8 cellular contexts compared by ENCODE assay signal in genomic region chr6:43635387-43636311, GRCh38. TPM values are rescaled to one million over a fixed set of nuclear protein-coding genes. Genes with fewer than 3 reads are reported as not detected.
DNase-seq lines count a peak whose midpoint lies in the region; ATAC-seq and TF ChIP-seq lines count a peak whose summit lies in the region.

Gene MAD2L1BP, plus strand, starts transcription at chr6:43635840. Its CDS starts 36 bp downstream, at chr6:43635876.

- no peak for TF ChIP-seq CTCF in RWPE1 (conservative IDR thresholded peaks at IDR 0.05; ENCODE audit: low read depth)

- H3K4me1 ChIP-seq in GM23248 (ENCODE audit: insufficient read depth): peaks cover 12% of the 10 kb centered on the region
- H3K4me1 ChIP-seq in naive thymus-derived CD4-positive, alpha-beta T cell (ENCODE audit: control insufficient read depth in 2 of 2, insufficient read depth in 2 of 2, low read length in 2 of 2): peaks cover 28 to 30% of the 10 kb centered on the region in 2 donors

- peaks cover 28% of the 10 kb centered on the region for H3K36me3 Mint-ChIP-seq in activated T-helper 1 cell treated with anti-CD3 and anti-CD28 coated beads, Interleukin-12 subunit alpha, Interleukin-12 subunit beta, Interleukin-2, Interleukin-4 antibody, amounts not matched to agents 30 ng/mL and 10 ng/mL and 1 ng/mL, durations not matched to agents 14 hours and 24 hours and 36 hours (ENCODE audit: low read depth)
- peaks cover 12 to 30% (median 19%) of the 10 kb centered on the region in 5 donors for H3K36me3 Mint-ChIP-seq in naive thymus-derived CD4-positive, alpha-beta T cell
- H3K36me3 Mint-ChIP-seq in stimulated activated memory B cell treated with anti-CD40 and anti-IgM and Interleukin-4, amounts not matched to agents 10 μg/mL and 1 μg/mL and 100 μg/mL, for 72 hours: peaks cover 27% of the 10 kb centered on the region

- peak within 1 kb of the TSS; percentile 94 for H3K4me3 Mint-ChIP-seq in activated T-helper 1 cell treated with anti-CD3 and anti-CD28 coated beads, Interleukin-12 subunit alpha, Interleukin-12 subunit beta, Interleukin-2, Interleukin-4 antibody, amounts not matched to agents 30 ng/mL and 10 ng/mL and 1 ng/mL, durations not matched to agents 14 hours and 24 hours and 36 hours
- H3K4me3 Mint-ChIP-seq in naive thymus-derived CD4-positive, alpha-beta T cell: peak within 1 kb of the TSS; percentile 92 to 100 (median 99)
- H3K4me3 Mint-ChIP-seq in stimulated activated memory B cell treated with anti-CD40 and anti-IgM and Interleukin-4, amounts not matched to agents 10 μg/mL and 1 μg/mL and 100 μg/mL, for 72 hours: peak within 1 kb of the TSS; percentile 97

- H3K36me3 ChIP-seq in GM23248 (ENCODE audit: low read depth): peaks cover 19% of the 10 kb centered on the region; the same call in 1 of the 2 replicates
- peaks cover 0 to 18% (median 8%) of the 10 kb centered on the region in 3 experiments for H3K36me3 ChIP-seq in naive thymus-derived CD4-positive, alpha-beta T cell (ENCODE audit: control insufficient read depth in 2 of 3, insufficient read depth in 3 of 3, low read length in 3 of 3)

- peak within 1 kb of the TSS; percentile 91 for H3K4me3 ChIP-seq in GM23248
- H3K4me3 ChIP-seq in naive thymus-derived CD4-positive, alpha-beta T cell (ENCODE audit: low read length): peak within 1 kb of the TSS; percentile 91

- peak within 1 kb of the TSS; percentile 90 for H3K27ac Mint-ChIP-seq in activated T-helper 1 cell treated with anti-CD3 and anti-CD28 coated beads, Interleukin-12 subunit alpha, Interleukin-12 subunit beta, Interleukin-2, Interleukin-4 antibody, amounts not matched to agents 30 ng/mL and 10 ng/mL and 1 ng/mL, durations not matched to agents 14 hours and 24 hours and 36 hours
- peak within 1 kb of the TSS; percentile 93 to 98 (median 96) for H3K27ac Mint-ChIP-seq in naive thymus-derived CD4-positive, alpha-beta T cell
- H3K27ac Mint-ChIP-seq in stimulated activated memory B cell treated with anti-CD40 and anti-IgM and Interleukin-4, amounts not matched to agents 10 μg/mL and 1 μg/mL and 100 μg/mL, for 72 hours: peak within 1 kb of the TSS; percentile 96

- in situ Hi-C loops in GM23248 (cut with MboI): no loop called here

- no peaks in the 10 kb centered on the region for H3K9me2 ChIP-seq in GM23248 (ENCODE audit: insufficient read depth)

- H3K9me3 ChIP-seq in GM23248 (ENCODE audit: low read depth): no peaks in the 10 kb centered on the region
- no peaks in the 10 kb centered on the region for H3K9me3 ChIP-seq in naive thymus-derived CD4-positive, alpha-beta T cell (ENCODE audit: control insufficient read depth in 2 of 3, low read length in 3 of 3)

- no peaks in the 10 kb centered on the region for H3K27me3 Mint-ChIP-seq in activated T-helper 1 cell treated with anti-CD3 and anti-CD28 coated beads, Interleukin-12 subunit alpha, Interleukin-12 subunit beta, Interleukin-2, Interleukin-4 antibody, amounts not matched to agents 30 ng/mL and 10 ng/mL and 1 ng/mL, durations not matched to agents 14 hours and 24 hours and 36 hours (ENCODE audit: insufficient read depth)
- peaks cover 0 to 3% (median 0%) of the 10 kb centered on the region in 5 donors for H3K27me3 Mint-ChIP-seq in naive thymus-derived CD4-positive, alpha-beta T cell
- H3K27me3 Mint-ChIP-seq in stimulated activated memory B cell treated with anti-CD40 and anti-IgM and Interleukin-4, amounts not matched to agents 10 μg/mL and 1 μg/mL and 100 μg/mL, for 72 hours: no peaks in the 10 kb centered on the region

- DNase-seq in DMS79 treated with DMSO at 0.1 percent for 48 hours (lab: John Stamatoyannopoulos, UW) (peak; percentile 81), GM23248 (peak; percentile 85), LoVo (ENCODE audit: low spot score) (peak; percentile 80), RWPE1 (ENCODE audit: low spot score) (peak; percentile 63), fibroblast of gingiva (ENCODE audit: low read depth) (peak; percentile 68)
- peak; percentile 88 for DNase-seq in activated T-helper 1 cell treated with anti-CD3 and anti-CD28 coated beads, Interleukin-12 subunit alpha, Interleukin-12 subunit beta, Interleukin-2, Interleukin-4 antibody, amounts not matched to agents 30 ng/mL and 10 ng/mL and 1 ng/mL, durations not matched to agents 14 hours and 24 hours and 36 hours (ENCODE audit: low spot score)
- peak; percentile 65 to 92 (median 88) for DNase-seq in naive thymus-derived CD4-positive, alpha-beta T cell

- H3K27me3 ChIP-seq in GM23248 (replicated peaks; ENCODE audit: insufficient read depth): no peaks in the 10 kb centered on the region
- H3K27me3 ChIP-seq in naive thymus-derived CD4-positive, alpha-beta T cell (ENCODE audit: control insufficient read depth in 2 of 2, insufficient read depth in 2 of 2, low read length in 2 of 2): no peaks in the 10 kb centered on the region

- H3K9me3 Mint-ChIP-seq in activated T-helper 1 cell treated with anti-CD3 and anti-CD28 coated beads, Interleukin-12 subunit alpha, Interleukin-12 subunit beta, Interleukin-2, Interleukin-4 antibody, amounts not matched to agents 30 ng/mL and 10 ng/mL and 1 ng/mL, durations not matched to agents 14 hours and 24 hours and 36 hours: no peaks in the 10 kb centered on the region
- H3K9me3 Mint-ChIP-seq in naive thymus-derived CD4-positive, alpha-beta T cell: peaks cover 0 to 5% (median 0%) of the 10 kb centered on the region in 11 donors
- no peaks in the 10 kb centered on the region for H3K9me3 Mint-ChIP-seq in stimulated activated memory B cell treated with anti-CD40 and anti-IgM and Interleukin-4, amounts not matched to agents 10 μg/mL and 1 μg/mL and 100 μg/mL, for 72 hours

- POLR2A ChIA-PET in RWPE1 (lab: Yijun Ruan, JAX; ENCODE audit: low non-redundant PET): interaction anchor here (1.2 kb wide), 1 partner anchor 8 kb away, joined by 3 read pairs; no protein-coding TSS in a partner anchor
- POLR2A ChIA-PET in naive thymus-derived CD4-positive, alpha-beta T cell (lab: Charles Lee): interaction anchor here (0.6 to 1.7 kb wide), 8 partner anchors 10 to 496 kb away, joined by 3 to 5 read pairs (median 4); no protein-coding TSS in a partner anchor

- H2AFZ ChIP-seq in GM23248: peak within 1 kb of the TSS; percentile 93

- peak; percentile 94 for ATAC-seq in naive thymus-derived CD4-positive, alpha-beta T cell
- ATAC-seq in stimulated activated memory B cell treated with anti-CD40 and anti-IgM and Interleukin-4, amounts not matched to agents 10 μg/mL and 1 μg/mL and 100 μg/mL, for 72 hours: peak; percentile 92

- peaks cover 5% of the 10 kb centered on the region; the same call in 1 of the 2 replicates for H3F3A ChIP-seq in GM23248 (ENCODE audit: insufficient read depth)

- CTCF ChIA-PET in RWPE1 (lab: Yijun Ruan, JAX): interaction anchor here (1.1 kb wide), 1 partner anchor 32 kb away, joined by 5 read pairs; no protein-coding TSS in a partner anchor
- CTCF ChIA-PET in naive thymus-derived CD4-positive, alpha-beta T cell (lab: Charles Lee): interaction anchor here (0.7 to 0.8 kb wide), 2 partner anchors 133 to 1991 kb away, joined by 3 read pairs; no protein-coding TSS in a partner anchor

- H3K4me2 ChIP-seq in GM23248 (ENCODE audit: unreplicated experiment): peak within 1 kb of the TSS; percentile 99

- peaks cover 52% of the 10 kb centered on the region for H3K4me1 Mint-ChIP-seq in activated T-helper 1 cell treated with anti-CD3 and anti-CD28 coated beads, Interleukin-12 subunit alpha, Interleukin-12 subunit beta, Interleukin-2, Interleukin-4 antibody, amounts not matched to agents 30 ng/mL and 10 ng/mL and 1 ng/mL, durations not matched to agents 14 hours and 24 hours and 36 hours (ENCODE audit: low read depth)
- peaks cover 34 to 65% (median 48%) of the 10 kb centered on the region in 7 donors for H3K4me1 Mint-ChIP-seq in naive thymus-derived CD4-positive, alpha-beta T cell
- peaks cover 65% of the 10 kb centered on the region for H3K4me1 Mint-ChIP-seq in stimulated activated memory B cell treated with anti-CD40 and anti-IgM and Interleukin-4, amounts not matched to agents 10 μg/mL and 1 μg/mL and 100 μg/mL, for 72 hours

- H3K27ac ChIP-seq in GM23248 (peak within 1 kb of the TSS; percentile 30), RWPE1 (peak within 1 kb of the TSS; percentile 80)
- H3K27ac ChIP-seq in naive thymus-derived CD4-positive, alpha-beta T cell (ENCODE audit: low read depth, low read length): peak within 1 kb of the TSS; percentile 87

- H3K9ac ChIP-seq in GM23248: peak within 1 kb of the TSS; percentile 87

- H4K20me1 ChIP-seq in GM23248 (ENCODE audit: insufficient read depth): no peaks in the 10 kb centered on the region

- peaks cover 50% of the 10 kb centered on the region for H3K79me2 ChIP-seq in GM23248 (ENCODE audit: insufficient read depth)

- intact Hi-C loops in activated T-helper 1 cell treated with anti-CD3 and anti-CD28 coated beads, Interleukin-12 subunit alpha, Interleukin-12 subunit beta, Interleukin-2, Interleukin-4 antibody, amounts not matched to agents 30 ng/mL and 10 ng/mL and 1 ng/mL, durations not matched to agents 14 hours and 24 hours and 36 hours (cut with micrococcal nuclease): loop anchor here (1.0 to 10.0 kb wide), 5 partner anchors 10 to 1901 kb away; partner anchors contain the start of genes MRPS18A, RSPH9 and TFEB
- intact Hi-C loops in naive thymus-derived CD4-positive, alpha-beta T cell (cut with micrococcal nuclease): loop anchor here (1.0 to 10.0 kb wide), 9 partner anchors 7 to 1701 kb away; partner anchors contain the start of genes RSPH9 (in 2 of the 2), POLH (in 1 of the 2), TJAP1 (in 1 of the 2) and UBR2 (in 1 of the 2)

- WGBS in GM23248 (ENCODE audit: low coverage in 1 of 2, low lambda C conversion rate in 2 of 2, missing lambda C conversion rate in 2 of 2), 2 experiments: 3% methylated on average over 48 of the region's 48 CpGs

RNA-seq across cellular contexts. Expression of gene MAD2L1BP, which starts in this region (rescaled TPM):
- total RNA-seq in GM23248 (2014; rRNA removed; shearing (Covaris generic)): 33.1 and 33.9 TPM in 2 replicates
- polyA plus RNA-seq in GM23248 (2016; fragmentation: Nextera tagmentation; extraction: Ambion mirVana): 32.9 and 34.2 TPM in 2 replicates
- total RNA-seq in activated T-helper 1 cell treated with anti-CD3 and anti-CD28 coated beads, Interleukin-12 subunit alpha, Interleukin-12 subunit beta, Interleukin-2, Interleukin-4 antibody, amounts not matched to agents 30 ng/mL and 10 ng/mL and 1 ng/mL, durations not matched to agents 14 hours and 24 hours and 36 hours: 34.8 and 39.0 TPM in 2 replicates
- total RNA-seq in naive thymus-derived CD4-positive, alpha-beta T cell: 10 to 100 TPM; 25.2 to 44.5 (median 28.0) TPM
- polyA plus RNA-seq in naive thymus-derived CD4-positive, alpha-beta T cell: 10 to 100 TPM; 14.9 to 29.1 TPM

Comparison
In these comparisons a context has a peak if more than half of its experiments do, and no peak if none do; other contexts are left out.
1. Peak in every context shown above with its lines: DNase-seq, ATAC-seq, H3K4me3 ChIP-seq and H3K27ac ChIP-seq.
2. H3K27ac ChIP-seq: peak in every context shown above with its lines; median percentile 87 in naive thymus-derived CD4-positive, alpha-beta T cell; 80 in RWPE1; 30 in GM23248.